Comparison of ENCODE assay signal across 23 cellular contexts in genomic region chr20:63142933-63143332, GRCh38.
"Had no signal": no experiment of that assay in that cellular context is flagged by ENCODE, and none has a peak within 500 bp of the region (broad histone marks: within the 10 kb centered on the region; RNA-seq: fewer than 3 reads in every experiment).

No MANE protein-coding gene starts in this region.

- H3K36me3 ChIP-seq: left lung, lower lobe of right lung, neutrophil, right atrium auricular region, right lobe of liver, suprapubic skin, thoracic aorta, tibial artery, upper lobe of right lung had no signal

- H3K27ac ChIP-seq: left lung, lower lobe of right lung, neural progenitor cell, neutrophil, parathyroid adenoma, right atrium auricular region, right lobe of liver, suprapubic skin, thoracic aorta, tibial artery, upper lobe of right lung had no signal

- DNase-seq: hippocampal formation; left colon; left lung; lower lobe of right lung; mammary epithelial cell; mesenchymal stem cell; naive thymus-derived CD8-positive, alpha-beta T cell; occipital lobe; stimulated activated CD4-positive, alpha-beta T cell treated with anti-CD3 and anti-CD28 coated beads, Interleukin-4, amount 100 ng/mL, for 24 hours; stimulated activated naive CD4-positive, alpha-beta T cell; tibial artery; trophoblast cell; upper lobe of right lung had no signal

- H3K4me2 ChIP-seq: neural progenitor cell had no signal

- H3K4me1 ChIP-seq: left lung, lower lobe of right lung, parathyroid adenoma, right atrium auricular region, right lobe of liver, suprapubic skin, tibial artery, upper lobe of right lung had no signal

- H3K27me3 ChIP-seq: neural progenitor cell, right atrium auricular region, right lobe of liver had no signal

- ATAC-seq: left colon; left lung; lower lobe of right lung; naive thymus-derived CD8-positive, alpha-beta T cell; right lobe of liver; stimulated activated effector memory CD8-positive, alpha-beta T cell treated with anti-CD3 and anti-CD28 coated beads, Interleukin-12 subunit alpha, Interleukin-12 subunit beta, amount 100 ng/mL, for 72 hours; upper lobe of right lung had no signal

- H3K79me2 ChIP-seq: parathyroid adenoma had no signal

- H3K9me3 ChIP-seq: lower lobe of right lung, neutrophil, right lobe of liver, suprapubic skin, thoracic aorta had no signal

- H3K9ac ChIP-seq: neural progenitor cell, parathyroid adenoma had no signal

- H2AFZ ChIP-seq: neural progenitor cell, parathyroid adenoma had no signal

- H3K4me3 ChIP-seq: left lung, lower lobe of right lung, neural progenitor cell, right atrium auricular region, right lobe of liver, suprapubic skin, thoracic aorta, tibial artery, upper lobe of right lung had no signal

- FAIRE-seq: keratinocyte, urothelium cell line had no signal
